Comparison of ENCODE assay signal across 17 cellular contexts in genomic region chr10:95663496-95663895, GRCh38. TPM values are rescaled to one million over a fixed set of nuclear protein-coding genes. Genes with fewer than 3 reads are reported as not detected.
A peak's percentile ranks its signal among the peaks of the same experiment; 100 is the strongest.
DNase-seq lines count a peak whose midpoint lies in the region; ATAC-seq and TF ChIP-seq lines count a peak whose summit lies in the region.
"Had no signal": no experiment of that assay in that cellular context is flagged by ENCODE, and none has a peak within 500 bp of the region (broad histone marks: within the 10 kb centered on the region; RNA-seq: fewer than 3 reads in every experiment).

No MANE protein-coding gene starts in this region.

- TF ChIP-seq POLR2A in esophagus muscularis mucosa (IDR thresholded peaks at IDR 0.05; ENCODE audit: low read depth) (no peak), sigmoid colon (IDR thresholded peaks at IDR 0.05) (no peak)

- no peaks in the 10 kb centered on the region for H3K27me3 ChIP-seq in esophagus muscularis mucosa
- H3K27me3 ChIP-seq in right cardiac atrium (ENCODE audit: control insufficient read depth, insufficient read depth): no peaks in the 10 kb centered on the region
- H3K27me3 ChIP-seq in sigmoid colon: no peaks in the 10 kb centered on the region

- H3K4me1 Mint-ChIP-seq in nephron progenitor cell: peaks cover 6% of the 10 kb centered on the region

- H3K36me3 ChIP-seq in esophagus muscularis mucosa (peaks cover 0 to 22% (median 11%) of the 10 kb centered on the region in 4 donors), sigmoid colon (peaks cover 0 to 2% (median 0%) of the 10 kb centered on the region in 4 donors)

- H3K27me3 Mint-ChIP-seq in nephron progenitor cell (ENCODE audit: low read depth, poor library complexity): no peaks in the 10 kb centered on the region

- intact Hi-C loops in esophagus muscularis mucosa (cut with DNase I): no loop called here
- intact Hi-C loops in right cardiac atrium (cut with DNase I): no loop called here
- intact Hi-C loops in sigmoid colon (cut with DNase I): no loop called here

- H3K4me1 ChIP-seq in esophagus muscularis mucosa (peaks cover 0 to 26% (median 18%) of the 10 kb centered on the region in 4 donors), right cardiac atrium (ENCODE audit: control insufficient read depth, insufficient read depth, low read length) (peaks cover 2% of the 10 kb centered on the region), sigmoid colon (peaks cover 0 to 20% (median 16%) of the 10 kb centered on the region in 4 donors)

- TF ChIP-seq EP300 in esophagus muscularis mucosa (IDR thresholded peaks at IDR 0.05) (no peak), sigmoid colon (IDR thresholded peaks at IDR 0.05) (no peak)

- H3K4me3 ChIP-seq in esophagus muscularis mucosa: no peak overlapping the region
- H3K4me3 ChIP-seq in right cardiac atrium (ENCODE audit: low read length): no peak overlapping the region
- H3K4me3 ChIP-seq in sigmoid colon: no peak overlapping the region
- H3K4me3 ChIP-seq: A549, K562 had no signal

- H3K27ac ChIP-seq in esophagus muscularis mucosa (replicated peaks in 1 of 4) (peak overlapping the region; percentile 18 to 61 (median 54)), right cardiac atrium (ENCODE audit: low read length) (no peak overlapping the region), sigmoid colon (peak overlapping the region; percentile 28 to 76 (median 61))
- H3K27ac ChIP-seq: A549, C4-2B had no signal

- H3K9me3 Mint-ChIP-seq in nephron progenitor cell: no peaks in the 10 kb centered on the region

- H3K4me3 Mint-ChIP-seq in nephron progenitor cell: no peak overlapping the region

- 19% methylated on average over 1 of the region's 1 CpG for WGBS in esophagus muscularis mucosa
- 17% methylated on average over 1 of the region's 1 CpG for WGBS in right cardiac atrium
- WGBS in sigmoid colon, 2 donors: 8 to 42% methylated on average over 1 of the region's 1 CpG

- peaks cover 32% of the 10 kb centered on the region for H3K36me3 Mint-ChIP-seq in nephron progenitor cell (ENCODE audit: low read depth)

- DNase-seq in ELF-1 (ENCODE audit: low read depth, low spot score) (peak; percentile 5), esophagus muscularis mucosa (ENCODE audit: extremely low spot score) (peak; percentile 75), right cardiac atrium (no peak), sigmoid colon (no peak), nephron progenitor cell (no peak), COLO829 (ENCODE audit: low spot score) (no peak), C1 segment of cervical spinal cord (lab: John Stamatoyannopoulos, UW) (no peak), DMS53 treated with DMSO at 0.1 percent for 48 hours (lab: John Stamatoyannopoulos, UW; ENCODE audit: unreplicated experiment) (no peak)
- DNase-seq: DMS 273 treated with DMSO at 0.1 percent for 48 hours, NCI-H1417 treated with DMSO at 0.1 percent for 48 hours, NCI-H2029, NCI-H510A treated with DMSO at 0.1 percent for 48 hours, SHP77 had no signal

- no peak for TF ChIP-seq CTCF in esophagus muscularis mucosa (IDR thresholded peaks at IDR 0.05)
- TF ChIP-seq CTCF in sigmoid colon (IDR thresholded peaks at IDR 0.05): no peak
- no peak for TF ChIP-seq CTCF in nephron progenitor cell (IDR thresholded peaks at IDR 0.05)

- peak; percentile 45 to 77 for ATAC-seq in right cardiac atrium
- ATAC-seq: A549, Panc1 had no signal

- H3K27ac Mint-ChIP-seq in nephron progenitor cell: no peak overlapping the region

- H3K9me3 ChIP-seq in esophagus muscularis mucosa: no peaks in the 10 kb centered on the region
- H3K9me3 ChIP-seq in right cardiac atrium (ENCODE audit: control insufficient read depth, low read length): no peaks in the 10 kb centered on the region
- no peaks in the 10 kb centered on the region for H3K9me3 ChIP-seq in sigmoid colon
- H3K9me3 ChIP-seq: A549 had no signal

RNA-seq across cellular contexts. Expression of gene ALDH18A1, which starts 7.0 kb away (rescaled TPM):
- total RNA-seq in esophagus muscularis mucosa (10 to 100 TPM; 13.7 to 27.7 (median 21.8) TPM), right cardiac atrium (10 to 100 TPM; 16.3 to 29.8 (median 19.9) TPM), sigmoid colon (10 to 100 TPM; 17.1 to 25.1 (median 20.4) TPM)
- polyA plus RNA-seq in right cardiac atrium (6.9 TPM), sigmoid colon (10 to 100 TPM; 24.6 to 42.1 (median 26.8) TPM)

RNA-seq across cellular contexts. Expression of gene TCTN3, which starts 30.2 kb away (rescaled TPM):
- 10 to 100 TPM; 15.4 to 23.5 (median 21.8) TPM for total RNA-seq in esophagus muscularis mucosa
- 10 to 100 TPM; 15.3 to 18.5 (median 16.2) TPM for total RNA-seq in right cardiac atrium
- polyA plus RNA-seq in right cardiac atrium: 9.1 TPM
- total RNA-seq in sigmoid colon: 10 to 100 TPM; 13.2 to 20.5 (median 16.7) TPM
- 10 to 100 TPM in 1 of 3 donors, 1 to 10 TPM in 2; 6.6 to 17.4 (median 8.6) TPM for polyA plus RNA-seq in sigmoid colon

Comparison
In these comparisons a context has a peak if more than half of its experiments do, and no peak if none do; other contexts are left out.
1. DNase-seq: peak in ELF-1 (single experiment) and esophagus muscularis mucosa (single experiment); none in right cardiac atrium (0 of 3), sigmoid colon (single experiment), nephron progenitor cell (single experiment), COLO829 (single experiment), C1 segment of cervical spinal cord (0 of 14) and DMS53 treated with DMSO at 0.1 percent for 48 hours (single experiment).